In the genomic region with DNA sequence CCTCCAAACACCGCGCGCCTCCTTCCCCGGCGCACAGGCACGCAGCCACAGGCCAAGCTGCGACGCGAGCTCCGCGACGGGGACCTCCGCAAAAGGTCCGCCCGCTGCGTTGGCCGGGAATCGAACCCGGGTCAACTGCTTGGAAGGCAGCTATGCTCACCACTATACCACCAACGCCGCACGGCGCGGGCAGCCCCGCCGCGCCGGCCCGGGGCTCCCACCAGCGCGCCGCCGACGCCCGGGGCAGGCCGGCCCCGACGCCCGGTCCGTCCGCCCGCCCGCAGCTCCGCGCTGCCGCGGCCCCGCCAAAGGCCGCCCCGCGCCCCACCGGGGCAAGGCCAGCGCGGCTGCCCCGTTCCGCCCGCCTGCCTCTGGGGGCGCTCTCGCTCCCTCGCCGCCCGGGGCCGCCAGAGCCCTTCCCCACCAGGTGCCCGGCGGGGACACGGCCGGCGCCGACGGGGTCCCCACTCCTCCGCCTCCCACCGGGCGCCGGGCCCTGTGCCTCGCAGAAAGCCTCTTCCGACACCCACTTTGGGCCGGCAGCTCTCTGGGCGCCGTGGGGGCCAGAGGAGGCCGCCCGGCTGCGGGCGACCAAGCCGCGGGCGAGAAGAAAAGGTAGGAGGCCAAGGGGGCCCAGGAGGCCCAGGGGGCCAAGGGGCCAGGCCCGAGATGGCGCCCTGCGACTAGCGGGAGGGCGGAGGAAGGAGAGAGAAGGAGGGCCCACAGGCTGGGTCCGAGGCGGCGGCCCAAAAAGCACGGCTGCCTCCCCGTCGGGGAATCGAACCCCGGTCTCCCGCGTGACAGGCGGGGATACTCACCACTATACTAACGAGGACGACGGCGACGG, we compare ENCODE assay signal across 9 cellular contexts. TPM values are rescaled to one million over a fixed set of nuclear protein-coding genes. Genes with fewer than 3 reads are reported as not detected.
A peak's percentile ranks its signal among the peaks of the same experiment; 100 is the strongest.
DNase-seq lines count a peak whose midpoint lies in the region; ATAC-seq and TF ChIP-seq lines count a peak whose summit lies in the region.
"Not testable (repeated sequence)": the region's sequence is repeated elsewhere in the genome, so short reads cannot be mapped to it uniquely, and the experiment has no call there.
"Had no signal": no experiment of that assay in that cellular context is flagged by ENCODE, and none has a peak within 500 bp of the region (broad histone marks: within the 10 kb centered on the region; RNA-seq: fewer than 3 reads in every experiment).

No MANE protein-coding gene starts in this region.

- peak; percentile 34 for ATAC-seq in GM18511 (IDR thresholded peaks at IDR 0.05; ENCODE audit: unreplicated experiment)
- peak; percentile 32 for ATAC-seq in GM19395 (IDR thresholded peaks at IDR 0.05; ENCODE audit: unreplicated experiment)
- peak; percentile 35 for ATAC-seq in GM21723 (IDR thresholded peaks at IDR 0.05; ENCODE audit: unreplicated experiment)
- ATAC-seq in HG02884 (IDR thresholded peaks at IDR 0.05; ENCODE audit: unreplicated experiment), result peak; percentile 22
- peak; percentile 30 for ATAC-seq in HG03280 (IDR thresholded peaks at IDR 0.05; ENCODE audit: unreplicated experiment)
- ATAC-seq in WTC11, result peak; percentile 13
- peak; percentile 40 for ATAC-seq in effector memory CD8-positive, alpha-beta T cell (replicated peaks)
- peak; percentile 12 for ATAC-seq in omental fat pad (ENCODE audit: low FRiP score)

- DNase-seq in WTC11 (ENCODE audit: low spot score); effector memory CD8-positive, alpha-beta T cell; omental fat pad (ENCODE audit: low spot score): not testable (repeated sequence)

- CTCF ChIA-PET in WTC11 (lab: Charles Lee), result not testable (repeated sequence)

- TF ChIP-seq CTCF in WTC11 (IDR thresholded peaks at IDR 0.05); omental fat pad (IDR thresholded peaks at IDR 0.05): not testable (repeated sequence)

- not testable (repeated sequence) for H3K4me1 Mint-ChIP-seq in WTC11; effector memory CD8-positive, alpha-beta T cell (ENCODE audit: low read depth in 2 of 2)

- not testable (repeated sequence) for H3K36me3 Mint-ChIP-seq in WTC11; effector memory CD8-positive, alpha-beta T cell (ENCODE audit: insufficient read depth)

- not testable (repeated sequence) for H3K9me3 Mint-ChIP-seq in WTC11; effector memory CD8-positive, alpha-beta T cell

- POLR2A ChIA-PET in WTC11 (lab: Charles Lee), result not testable (repeated sequence)

- not testable (repeated sequence) for H3K27ac Mint-ChIP-seq in WTC11; effector memory CD8-positive, alpha-beta T cell

- not testable (repeated sequence) for H3K27me3 Mint-ChIP-seq in WTC11 (ENCODE audit: low read depth); effector memory CD8-positive, alpha-beta T cell

- not testable (repeated sequence) for H3K4me3 Mint-ChIP-seq in WTC11; effector memory CD8-positive, alpha-beta T cell

RNA-seq across cellular contexts. Expression of a gene that starts 50.2 kb away (rescaled TPM):
- 0.74 to 1.1 TPM (median 0.80 TPM) in 3 replicates for total RNA-seq in WTC11 (2021)
- total RNA-seq in omental fat pad, result 100 to 1,000 TPM; 118 to 222 (median 130) TPM
- total RNA-seq: myocyte had no signal

Comparison
In these comparisons a context has a peak if more than half of its experiments do, and no peak if none do; other contexts are left out.
1. RNA of a gene that starts 50.2 kb away (total RNA-seq): 118 to 222 TPM in omental fat pad; 0.74 to 1.1 TPM in WTC11; every median in the first group is over 10 times any median in the second.
2. Peak in every context shown above with its lines, with median percentiles within 50 percentile points of each other: ATAC-seq.